21 cellular contexts compared by ENCODE assay signal in genomic region chr11:1907955-1908354, GRCh38. TPM values are rescaled to one million over a fixed set of nuclear protein-coding genes. Genes with fewer than 3 reads are reported as not detected.
A peak's percentile ranks its signal among the peaks of the same experiment; 100 is the strongest.
DNase-seq lines count a peak whose midpoint lies in the region; ATAC-seq and TF ChIP-seq lines count a peak whose summit lies in the region.
"Had no signal": no experiment of that assay in that cellular context is flagged by ENCODE, and none has a peak within 500 bp of the region (broad histone marks: within the 10 kb centered on the region; RNA-seq: fewer than 3 reads in every experiment).

No MANE protein-coding gene starts in this region.

- H3K27me3 ChIP-seq in esophagus squamous epithelium = peaks cover 0 to 16% (median 0%) of the 10 kb centered on the region in 4 donors
- no peaks in the 10 kb centered on the region for H3K27me3 ChIP-seq in tibial nerve
- H3K27me3 ChIP-seq: spleen had no signal

- TF ChIP-seq EP300 in tibial nerve (IDR thresholded peaks at IDR 0.05) = no peak

- H3K36me3 Mint-ChIP-seq in neural crest cell (ENCODE audit: low read depth) (no peaks in the 10 kb centered on the region), immature natural killer cell (no peaks in the 10 kb centered on the region)
- H3K36me3 Mint-ChIP-seq in activated T-cell treated with anti-CD3 and anti-CD28 coated beads, Interleukin-2, amount 50 U/mL, for 4 hours (ENCODE audit: insufficient read depth) = no peaks in the 10 kb centered on the region
- H3K36me3 Mint-ChIP-seq: activated CD8-positive, alpha-beta memory T cell treated with anti-CD3 and anti-CD28 coated beads, Interleukin-2, amount 10 ng/mL, durations not matched to agents 7 days and 5 days; naive thymus-derived CD8-positive, alpha-beta T cell had no signal

- in situ Hi-C loops in astrocyte of the spinal cord (cut with HindIII; ENCODE audit: low sequenced_read_pairs) = no loop called here

- no peaks in the 10 kb centered on the region for H3K9me3 Mint-ChIP-seq in neural crest cell
- H3K9me3 Mint-ChIP-seq in immature natural killer cell = no peaks in the 10 kb centered on the region
- no peaks in the 10 kb centered on the region for H3K9me3 Mint-ChIP-seq in activated T-cell treated with anti-CD3 and anti-CD28 coated beads, Interleukin-2, amount 50 U/mL, for 4 hours
- H3K9me3 Mint-ChIP-seq: activated T-helper 2 cell treated with anti-CD3 and anti-CD28 coated beads, Interferon-gamma antibody, Interleukin-2, Interleukin-4, amounts not matched to agents 10 μg/mL and 5 μg/mL and 100 μg/mL, durations not matched to agents 14 hours and 24 hours and 36 hours; central memory CD8-positive, alpha-beta T cell; effector memory CD8-positive, alpha-beta T cell; naive thymus-derived CD8-positive, alpha-beta T cell had no signal

- peak overlapping the region; percentile 75 for H3K27ac Mint-ChIP-seq in neural crest cell (ENCODE audit: unreplicated experiment)
- no peak overlapping the region for H3K27ac Mint-ChIP-seq in immature natural killer cell
- H3K27ac Mint-ChIP-seq: activated CD8-positive, alpha-beta memory T cell treated with anti-CD3 and anti-CD28 coated beads, Interleukin-2, amount 10 ng/mL, durations not matched to agents 7 days and 5 days; activated T-helper 2 cell treated with anti-CD3 and anti-CD28 coated beads, Interferon-gamma antibody, Interleukin-2, Interleukin-4, amounts not matched to agents 10 μg/mL and 5 μg/mL and 100 μg/mL, durations not matched to agents 14 hours and 24 hours and 36 hours; effector memory CD8-positive, alpha-beta T cell; naive thymus-derived CD8-positive, alpha-beta T cell; progenitor cell of endocrine pancreas had no signal

- no peak overlapping the region for H3K4me3 ChIP-seq in astrocyte of the spinal cord (ENCODE audit: low read depth, low read length)
- no peak overlapping the region for H3K4me3 ChIP-seq in esophagus squamous epithelium
- H3K4me3 ChIP-seq in tibial nerve = peak overlapping the region in 1 of 4 donors; percentile 7
- H3K4me3 ChIP-seq: spleen had no signal

- TF ChIP-seq CTCF in astrocyte of the spinal cord (IDR thresholded peaks at IDR 0.05; ENCODE audit: low read depth, low read length) (no peak), esophagus squamous epithelium (IDR thresholded peaks at IDR 0.05) (no peak), neural crest cell (conservative IDR thresholded peaks at IDR 0.05) (no peak), tibial nerve (IDR thresholded peaks at IDR 0.05) (no peak)

- no peak for ATAC-seq in HG03432 (IDR thresholded peaks at IDR 0.05; ENCODE audit: unreplicated experiment)
- no peak for ATAC-seq in activated T-cell treated with anti-CD3 and anti-CD28 coated beads, Interleukin-2, amount 50 U/mL, for 4 hours
- ATAC-seq: activated CD8-positive, alpha-beta memory T cell treated with anti-CD3 and anti-CD28 coated beads, Interleukin-2, amount 10 ng/mL, durations not matched to agents 7 days and 5 days; effector memory CD8-positive, alpha-beta T cell; naive thymus-derived CD8-positive, alpha-beta T cell had no signal

- H3K36me3 ChIP-seq in esophagus squamous epithelium (no peaks in the 10 kb centered on the region), tibial nerve (no peaks in the 10 kb centered on the region)
- H3K36me3 ChIP-seq: spleen had no signal

- H3K4me1 Mint-ChIP-seq in neural crest cell (peaks cover 8% of the 10 kb centered on the region), immature natural killer cell (no peaks in the 10 kb centered on the region)
- H3K4me1 Mint-ChIP-seq in activated T-cell treated with anti-CD3 and anti-CD28 coated beads, Interleukin-2, amount 50 U/mL, for 4 hours (ENCODE audit: low read depth) = no peaks in the 10 kb centered on the region
- H3K4me1 Mint-ChIP-seq: activated CD8-positive, alpha-beta memory T cell treated with anti-CD3 and anti-CD28 coated beads, Interleukin-2, amount 10 ng/mL, durations not matched to agents 7 days and 5 days; central memory CD8-positive, alpha-beta T cell; naive thymus-derived CD8-positive, alpha-beta T cell had no signal

- H3K27me3 Mint-ChIP-seq in neural crest cell (ENCODE audit: low read depth) = no peaks in the 10 kb centered on the region
- peaks cover 2 to 6% (median 6%) of the 10 kb centered on the region in 3 donors for H3K27me3 Mint-ChIP-seq in immature natural killer cell (ENCODE audit: low read depth in 3 of 3)
- peaks cover 5% of the 10 kb centered on the region for H3K27me3 Mint-ChIP-seq in activated T-cell treated with anti-CD3 and anti-CD28 coated beads, Interleukin-2, amount 50 U/mL, for 4 hours (ENCODE audit: low read depth)

- H3K9me3 ChIP-seq in esophagus squamous epithelium (no peaks in the 10 kb centered on the region), tibial nerve (no peaks in the 10 kb centered on the region)
- H3K9me3 ChIP-seq: spleen had no signal

- TF ChIP-seq POLR2A in esophagus squamous epithelium (IDR thresholded peaks at IDR 0.05) (no peak), tibial nerve (IDR thresholded peaks at IDR 0.05) (no peak)

- H3K4me3 Mint-ChIP-seq in neural crest cell (no peak overlapping the region), immature natural killer cell (no peak overlapping the region)
- H3K4me3 Mint-ChIP-seq in activated T-cell treated with anti-CD3 and anti-CD28 coated beads, Interleukin-2, amount 50 U/mL, for 4 hours = no peak overlapping the region
- H3K4me3 Mint-ChIP-seq: activated CD8-positive, alpha-beta memory T cell treated with anti-CD3 and anti-CD28 coated beads, Interleukin-2, amount 10 ng/mL, durations not matched to agents 7 days and 5 days; central memory CD8-positive, alpha-beta T cell; effector memory CD8-positive, alpha-beta T cell; naive thymus-derived CD8-positive, alpha-beta T cell had no signal

- H3K4me1 ChIP-seq in esophagus squamous epithelium (peaks cover 0 to 15% (median 0%) of the 10 kb centered on the region in 3 donors), tibial nerve (peaks cover 0 to 50% (median 13%) of the 10 kb centered on the region in 4 donors)

- peak; percentile 1 for DNase-seq in astrocyte of the spinal cord (ENCODE audit: low read depth, low spot score)
- DNase-seq in esophagus squamous epithelium (lab: John Stamatoyannopoulos, UW) = no peak
- DNase-seq in neural crest cell (ENCODE audit: low read depth, low spot score) = no peak
- no peak for DNase-seq in tibial nerve (ENCODE audit: low spot score in 2 of 2)
- no peak for DNase-seq in immature natural killer cell
- no peak for DNase-seq in activated T-cell treated with anti-CD3 and anti-CD28 coated beads, Interleukin-2, amount 50 U/mL, for 4 hours
- DNase-seq: activated CD4-positive, alpha-beta T cell treated with anti-CD3 and anti-CD28 coated beads for 48 hours; activated CD8-positive, alpha-beta memory T cell treated with anti-CD3 and anti-CD28 coated beads, Interleukin-2, amount 10 ng/mL, durations not matched to agents 7 days and 5 days; DMS79; effector memory CD8-positive, alpha-beta T cell; mesendoderm; NCI-H187; NCI-H446 treated with DMSO at 0.1 percent for 48 hours; spleen had no signal

- intact Hi-C loops in esophagus squamous epithelium (cut with DNase I) = no loop called here

- 45 to 63% methylated on average over 9 to 10 of the region's 10 CpGs for whole genome bisulfite sequencing in esophagus squamous epithelium, 2 donors
- 25 to 32% methylated on average over 10 of the region's 10 CpGs for WGBS in tibial nerve, 2 donors

- H3K27ac ChIP-seq in esophagus squamous epithelium = peak overlapping the region in 3 of 4 donors; percentile 38 to 50 (median 42)
- peak overlapping the region in 3 of 4 donors; percentile 62 to 77 (median 77) for H3K27ac ChIP-seq in tibial nerve

RNA-seq across cellular contexts. Expression of gene TNNT3, which starts 11.5 kb away (rescaled TPM):
- total RNA-seq in esophagus squamous epithelium (1 to 10 TPM in 2 of 4 donors, under 1 TPM in 1, not detected in 1; 0.76 to 3.1 (median 1.6) TPM), neural crest cell (not detected in 2 replicates), tibial nerve (1 to 10 TPM; 4.4 to 8.6 (median 6.1) TPM)
- polyA plus RNA-seq in immature natural killer cell = not detected
- total RNA-seq in activated T-cell treated with anti-CD3 and anti-CD28 coated beads, Interleukin-2, amount 50 U/mL, for 4 hours = not detected
- total RNA-seq: kidney epithelial cell, progenitor cell of endocrine pancreas, temporal lobe had no signal

RNA-seq across cellular contexts. Expression of gene PRR33, which starts 16.3 kb away (rescaled TPM):
- total RNA-seq in esophagus squamous epithelium (not detected), neural crest cell (not detected in 2 replicates), tibial nerve (not detected)
- polyA plus RNA-seq in immature natural killer cell = under 1 TPM in 1 of 3 donors, not detected in 2; 0.35 TPM
- under 1 TPM in 2 of 3 donors, not detected in 1; 0.08 to 0.20 TPM for total RNA-seq in activated T-cell treated with anti-CD3 and anti-CD28 coated beads, Interleukin-2, amount 50 U/mL, for 4 hours
- total RNA-seq: activated CD8-positive, alpha-beta memory T cell treated with anti-CD3 and anti-CD28 coated beads, Interleukin-2, amount 10 ng/mL, durations not matched to agents 7 days and 5 days; kidney epithelial cell; naive thymus-derived CD8-positive, alpha-beta T cell; progenitor cell of endocrine pancreas; spleen; temporal lobe had no signal

RNA-seq across cellular contexts. Expression of gene MRPL23, which starts 39.2 kb away (rescaled TPM):
- total RNA-seq in esophagus squamous epithelium (100 to 1,000 TPM; 128 to 231 (median 155) TPM), neural crest cell (60.8 and 66.7 TPM in 2 replicates), tibial nerve (100 to 1,000 TPM in 3 of 4 donors, 10 to 100 TPM in 1; 81.9 to 139 (median 136) TPM)
- polyA plus RNA-seq in immature natural killer cell = 10 to 100 TPM; 20.9 to 44.4 (median 42.4) TPM
- total RNA-seq in activated T-cell treated with anti-CD3 and anti-CD28 coated beads, Interleukin-2, amount 50 U/mL, for 4 hours = 100 to 1,000 TPM; 100 to 220 (median 201) TPM

RNA-seq across cellular contexts. Expression of gene LSP1, which starts 55.1 kb away (rescaled TPM):
- total RNA-seq in esophagus squamous epithelium = 10 to 100 TPM; 23.3 to 75.9 (median 46.4) TPM
- not detected in 2 replicates for total RNA-seq in neural crest cell
- total RNA-seq in tibial nerve = 10 to 100 TPM; 36.9 to 69.0 (median 50.2) TPM
- polyA plus RNA-seq in immature natural killer cell = 100 to 1,000 TPM; 437 to 767 (median 593) TPM
- total RNA-seq in activated T-cell treated with anti-CD3 and anti-CD28 coated beads, Interleukin-2, amount 50 U/mL, for 4 hours = 10 to 100 TPM; 34.6 to 71.7 (median 60.6) TPM
- total RNA-seq: kidney epithelial cell, progenitor cell of endocrine pancreas had no signal
